In genomic region chr9:128159073-128159783, GRCh38 we compare ENCODE assay signal across 8 cellular contexts. TPM values are rescaled to one million over a fixed set of nuclear protein-coding genes. Genes with fewer than 3 reads are reported as not detected.
DNase-seq lines count a peak whose midpoint lies in the region; ATAC-seq and TF ChIP-seq lines count a peak whose summit lies in the region.

No MANE protein-coding gene starts in this region.

- peak overlapping the region; percentile 73 to 84 (median 80) for H3K4me3 ChIP-seq in breast epithelium
- H3K4me3 ChIP-seq in lower lobe of right lung = peak overlapping the region; percentile 81

- intact Hi-C loops in breast epithelium (cut with DNase I; ENCODE audit: low total_unique reads) (no loop called here), lower lobe of right lung (cut with DNase I) (no loop called here)

- H3K27me3 ChIP-seq in breast epithelium (no peaks in the 10 kb centered on the region), lower lobe of right lung (ENCODE audit: low read depth) (no peaks in the 10 kb centered on the region)

- TF ChIP-seq CTCF in breast epithelium (IDR thresholded peaks at IDR 0.05) = no peak
- no peak for TF ChIP-seq CTCF in lower lobe of right lung (IDR thresholded peaks at IDR 0.05)

- no peak for TF ChIP-seq POLR2A in breast epithelium (IDR thresholded peaks at IDR 0.05)

- H3K36me3 ChIP-seq in breast epithelium = no peaks in the 10 kb centered on the region
- peaks cover 15% of the 10 kb centered on the region for H3K36me3 ChIP-seq in lower lobe of right lung

- DNase-seq in AML-193 (lab: John Stamatoyannopoulos, UW) (peak; percentile 82 to 84), T-helper 22 cell (ENCODE audit: low read depth) (peak; percentile 61), breast epithelium (ENCODE audit: low spot score in 2 of 2) (no peak), lower lobe of right lung (no peak), NCI-H2081 (lab: John Stamatoyannopoulos, UW) (no peak)
- peak; percentile 35 for DNase-seq in stimulated activated naive CD4-positive, alpha-beta T cell treated with Interleukin-2 at 50 U/mL for 16 hours (lab: John Stamatoyannopoulos, UW)

- H3K4me1 ChIP-seq in breast epithelium (no peaks in the 10 kb centered on the region), lower lobe of right lung (peaks cover 18% of the 10 kb centered on the region)

- peak; percentile 6 for ATAC-seq in HG03025 (IDR thresholded peaks at IDR 0.05; ENCODE audit: low FRiP score, unreplicated experiment)
- peak; percentile 7 to 20 for ATAC-seq in lower lobe of right lung
- ATAC-seq in GM18867 (IDR thresholded peaks at IDR 0.05; ENCODE audit: unreplicated experiment) = no peak

- peak overlapping the region; percentile 80 to 86 for H3K27ac ChIP-seq in breast epithelium
- peak overlapping the region; percentile 78 for H3K27ac ChIP-seq in lower lobe of right lung

- no peaks in the 10 kb centered on the region for H3K9me3 ChIP-seq in breast epithelium
- H3K9me3 ChIP-seq in lower lobe of right lung = no peaks in the 10 kb centered on the region

RNA-seq across cellular contexts. Expression of gene BBLN, which starts 0.8 kb away (rescaled TPM):
- 100 to 1,000 TPM; 144 to 232 (median 152) TPM for total RNA-seq in breast epithelium
- 47.9 TPM for total RNA-seq in lower lobe of right lung

RNA-seq across cellular contexts. Expression of gene LCN2, which starts 10.0 kb away (rescaled TPM):
- total RNA-seq in breast epithelium = 10 to 100 TPM in 2 of 3 donors, not detected in 1; 38.5 to 42.3 TPM
- total RNA-seq in lower lobe of right lung = 83.4 TPM

RNA-seq across cellular contexts. Expression of gene PTGES2, which starts 31.7 kb away (rescaled TPM):
- 10 to 100 TPM; 35.7 to 86.9 (median 55.0) TPM for total RNA-seq in breast epithelium
- total RNA-seq in lower lobe of right lung = 30.6 TPM

RNA-seq across cellular contexts. Expression of gene CIZ1, which starts 32.1 kb away (rescaled TPM):
- total RNA-seq in breast epithelium (10 to 100 TPM; 54.1 to 71.8 (median 58.4) TPM), lower lobe of right lung (98.5 TPM)

RNA-seq across cellular contexts. Expression of gene DNM1, which starts 44.0 kb away (rescaled TPM):
- total RNA-seq in breast epithelium (10 to 100 TPM; 11.3 to 36.0 (median 12.5) TPM), lower lobe of right lung (8.8 TPM)

Comparison
In these comparisons a context has a peak if more than half of its experiments do, and no peak if none do; other contexts are left out.
1. DNase-seq: peak in AML-193 (2 of 2), T-helper 22 cell (single experiment) and stimulated activated naive CD4-positive, alpha-beta T cell treated with Interleukin-2 at 50 U/mL for 16 hours (single experiment); none in breast epithelium (0 of 2), lower lobe of right lung (single experiment) and NCI-H2081 (0 of 2).